ENCODE assay signal across 1 cellular context in genomic region chr1:152884506-152884905, GRCh38.
TF ChIP-seq lines count a peak whose summit lies in the region.

No MANE protein-coding gene starts in this region.

TF ChIP-seq in GM12878, 131 proteins besides CTCF, POLR2A, EP300 and RAD21:
- no peak for TF ChIP-seq MTA2 (IDR thresholded peaks at IDR 0.05; ENCODE audit: low read depth)
- TF ChIP-seq SIN3A (IDR thresholded peaks at IDR 0.05; ENCODE audit: low read depth, low read length) = no peak
- TF ChIP-seq TCF12 (IDR thresholded peaks at IDR 0.05; ENCODE audit: low read depth, low read length) = no peak
- 0 out of 2 replicates have a peak, but pooled peaks have one; percentile 5 for TF ChIP-seq CREM (IDR thresholded peaks at IDR 0.05; ENCODE audit: low read depth)
